In genomic region chr5:465591-466403, GRCh38 we compare ENCODE assay signal across 20 cellular contexts. TPM values are rescaled to one million over a fixed set of nuclear protein-coding genes. Genes with fewer than 3 reads are reported as not detected.
DNase-seq lines count a peak whose midpoint lies in the region; ATAC-seq and TF ChIP-seq lines count a peak whose summit lies in the region.
"Had no signal": no experiment of that assay in that cellular context is flagged by ENCODE, and none has a peak within 500 bp of the region (broad histone marks: within the 10 kb centered on the region; RNA-seq: fewer than 3 reads in every experiment).

No MANE protein-coding gene starts in this region.

- H3K27me3 ChIP-seq in Karpas-422 (ENCODE audit: low read length) = no peaks in the 10 kb centered on the region
- H3K27me3 ChIP-seq: ascending aorta, MG63, testis had no signal

- H3K9me2 ChIP-seq in Karpas-422 (replicated peaks; ENCODE audit: insufficient read depth, low read length) = no peaks in the 10 kb centered on the region

- no peak overlapping the region for H3K4me2 ChIP-seq in Karpas-422 (ENCODE audit: low read depth, low read length, poor library complexity, severe bottlenecking)

- H3K27ac ChIP-seq in Karpas-422 (ENCODE audit: low read length) = no peak overlapping the region
- H3K27ac ChIP-seq: ascending aorta, HL-60, SK-N-MC, testis had no signal

- peaks cover 56 to 74% of the 10 kb centered on the region in 2 donors for H3K36me3 Mint-ChIP-seq in CD14-positive monocyte

- H3K9me3 ChIP-seq in Karpas-422 (ENCODE audit: low read length) = no peaks in the 10 kb centered on the region
- H3K9me3 ChIP-seq: ascending aorta, MG63, testis had no signal

- H3K27me3 Mint-ChIP-seq in CD14-positive monocyte (ENCODE audit: low read depth in 3 of 3) = no peaks in the 10 kb centered on the region
- H3K27me3 Mint-ChIP-seq: IgD-negative memory B cell, naive B cell had no signal

- DNase-seq in CD14-positive monocyte (ENCODE audit: low spot score) = peak; percentile 42
- no peak for DNase-seq in left ventricle myocardium superior
- DNase-seq in posterior vena cava (ENCODE audit: low spot score) = peak; percentile 75
- no peak for DNase-seq in Karpas-422
- no peak for DNase-seq in NCI-H774 (lab: John Stamatoyannopoulos, UW)
- DNase-seq: cerebellar nuclear complex; DMS79 treated with DMSO at 0.1 percent for 48 hours; effector CD8-positive, alpha-beta T cell; HCEC 1CT; MG63; naive B cell; testis had no signal

- no peak overlapping the region for H3K9ac ChIP-seq in Karpas-422 (ENCODE audit: low read length)

- ATAC-seq in left ventricle myocardium superior (peak; percentile 12), HG02885 (IDR thresholded peaks at IDR 0.05; ENCODE audit: poor library complexity, unreplicated experiment) (no peak)

- H3K4me1 Mint-ChIP-seq in CD14-positive monocyte = peaks cover 1% of the 10 kb centered on the region

- intact Hi-C loops in CD14-positive monocyte (cut with micrococcal nuclease) (no loop called here), left ventricle myocardium superior (cut with micrococcal nuclease) (no loop called here), posterior vena cava (cut with DNase I) (no loop called here)

- H4K20me1 ChIP-seq in Karpas-422 (ENCODE audit: insufficient read depth, low read depth, low read length) = 0 out of 2 replicates have a peak, but pooled peaks cover under 1% of the 10 kb centered on the region

- peaks cover 12% of the 10 kb centered on the region; the same call in 1 of the 2 replicates for H3K36me3 ChIP-seq in Karpas-422 (ENCODE audit: insufficient read depth, low read length)

- peaks cover 3% of the 10 kb centered on the region; the same call in 1 of the 2 replicates for H3K79me2 ChIP-seq in Karpas-422 (ENCODE audit: low read length)

- H3K9me3 Mint-ChIP-seq in CD14-positive monocyte = no peaks in the 10 kb centered on the region
- H3K9me3 Mint-ChIP-seq: T-helper 2 cell treated with Interferon-gamma antibody and Interleukin-4, amounts not matched to agents 5 μg/mL and 100 μg/mL, for 36 hours had no signal

- H3K4me1 ChIP-seq in Karpas-422 (ENCODE audit: low read length) = peaks cover 7% of the 10 kb centered on the region
- H3K4me1 ChIP-seq: ascending aorta, testis had no signal

- no peak overlapping the region for H3K4me3 Mint-ChIP-seq in CD14-positive monocyte
- H3K4me3 Mint-ChIP-seq: IgD-negative memory B cell; T-helper 2 cell treated with Interferon-gamma antibody and Interleukin-4, amounts not matched to agents 5 μg/mL and 100 μg/mL, for 36 hours had no signal

- H3K4me3 ChIP-seq in GM08714 (ENCODE audit: low read length) (peak overlapping the region; percentile 17; the same call in 1 of the 2 replicates), Karpas-422 (ENCODE audit: low read length) (no peak overlapping the region)
- H3K4me3 ChIP-seq: ascending aorta, lung, MG63, SK-N-MC had no signal

- H3K27ac Mint-ChIP-seq in CD14-positive monocyte = no peak overlapping the region
- H3K27ac Mint-ChIP-seq: IgD-negative memory B cell; T-helper 2 cell treated with Interferon-gamma antibody and Interleukin-4, amounts not matched to agents 5 μg/mL and 100 μg/mL, for 36 hours had no signal

- TF ChIP-seq CTCF in CD14-positive monocyte (IDR thresholded peaks at IDR 0.05) = no peak

- no peak overlapping the region for H2AFZ ChIP-seq in Karpas-422 (ENCODE audit: low read length)

RNA-seq across cellular contexts. Expression of gene EXOC3, which starts 22.8 kb away (rescaled TPM):
- 10 to 100 TPM; 33.2 to 53.8 TPM for polyA plus RNA-seq in CD14-positive monocyte
- total RNA-seq in left ventricle myocardium superior (49.1 TPM), posterior vena cava (10 to 100 TPM; 52.6 to 54.2 TPM)
- 24.4 and 39.8 TPM in 2 replicates for total RNA-seq in Karpas-422 (2014; rRNA removed; shearing (Covaris generic); ENCODE audit: low replicate concordance)

RNA-seq across cellular contexts. Expression of gene SLC9A3, which starts 58.5 kb away (rescaled TPM):
- under 1 TPM; 0.31 to 0.42 TPM for polyA plus RNA-seq in CD14-positive monocyte
- total RNA-seq in left ventricle myocardium superior (1.3 TPM), posterior vena cava (under 1 TPM; 0.69 to 0.71 TPM)
- total RNA-seq in Karpas-422 (2014; rRNA removed; shearing (Covaris generic); ENCODE audit: low replicate concordance) = 2.0 and 3.5 TPM in 2 replicates

Comparison
In these comparisons a context has a peak if more than half of its experiments do, and no peak if none do; other contexts are left out.
1. DNase-seq: peak in CD14-positive monocyte (single experiment) and posterior vena cava (single experiment); none in left ventricle myocardium superior (single experiment), Karpas-422 (single experiment) and NCI-H774 (single experiment).